Comparison of ENCODE assay signal across 8 cellular contexts in the genomic region with DNA sequence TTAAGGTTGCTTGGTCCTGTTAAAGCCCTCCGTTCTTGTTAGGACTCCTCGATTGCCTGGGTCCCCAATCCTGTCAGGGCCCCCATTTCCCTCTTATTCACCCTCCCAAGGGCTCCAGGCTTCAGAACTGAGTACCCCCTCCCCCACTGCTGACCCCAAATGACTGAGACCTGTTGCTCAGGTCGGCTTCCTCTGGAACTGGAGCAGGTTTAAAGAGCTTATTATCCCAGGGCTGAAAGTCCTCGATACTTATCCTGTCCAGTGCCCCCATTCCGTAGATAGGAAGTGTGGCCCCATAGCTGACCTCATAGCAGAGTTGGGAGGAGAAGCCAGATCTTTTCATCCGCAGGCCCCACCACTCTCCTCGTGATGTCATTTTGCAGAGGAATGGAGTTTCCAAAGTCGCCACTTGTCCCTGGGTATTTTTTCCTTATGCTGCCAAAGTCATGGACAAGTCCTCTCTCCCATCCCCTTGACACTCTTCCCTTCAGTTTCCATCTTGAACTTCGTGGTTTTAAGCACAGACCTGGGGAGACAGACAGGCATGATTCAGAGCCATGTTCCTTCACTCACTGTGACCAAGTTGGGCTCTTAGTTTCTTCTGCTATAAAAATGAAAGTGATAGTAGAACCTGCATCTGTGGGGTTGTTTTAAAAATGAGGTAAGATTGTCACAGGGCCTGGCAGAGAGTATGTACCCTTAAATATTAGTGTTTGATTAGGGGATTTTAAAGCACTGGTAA. TPM values are rescaled to one million over a fixed set of nuclear protein-coding genes. Genes with fewer than 3 reads are reported as not detected.
DNase-seq lines count a peak whose midpoint lies in the region; ATAC-seq and TF ChIP-seq lines count a peak whose summit lies in the region.

No MANE protein-coding gene starts in this region.

- TF ChIP-seq POLR2A in uterus (IDR thresholded peaks at IDR 0.05) = no peak

- H3K36me3 ChIP-seq in ectodermal cell (ENCODE audit: control insufficient read depth, insufficient read depth, low read length) (no peaks in the 10 kb centered on the region), uterus (no peaks in the 10 kb centered on the region)

- no peaks in the 10 kb centered on the region for H3K36me3 Mint-ChIP-seq in natural killer cell

- H3K27ac Mint-ChIP-seq in natural killer cell = peak overlapping the region; percentile 94 to 97

- H3K4me1 ChIP-seq in ectodermal cell (ENCODE audit: control insufficient read depth, insufficient read depth, low read length) (peaks cover 7% of the 10 kb centered on the region), uterus (no peaks in the 10 kb centered on the region)

- no peaks in the 10 kb centered on the region for H3K27me3 Mint-ChIP-seq in natural killer cell (ENCODE audit: low read depth in 2 of 2)

- DNase-seq in SW480 (ENCODE audit: low spot score) = peak; percentile 14
- DNase-seq in natural killer cell = peak; percentile 23
- no peak for DNase-seq in uterus
- no peak for DNase-seq in NCI-H1092 treated with DMSO at 0.1 percent for 48 hours (lab: John Stamatoyannopoulos, UW)
- DNase-seq in putamen (ENCODE audit: low spot score) = no peak

- H3K27ac ChIP-seq in ectodermal cell (ENCODE audit: insufficient read depth, low read depth, low read length, poor library complexity, severe bottlenecking) (no peak overlapping the region), uterus (peak overlapping the region in 1 of 2 donors; percentile 79)

- peaks cover 23 to 27% of the 10 kb centered on the region in 2 donors for H3K4me1 Mint-ChIP-seq in natural killer cell

- H3K9me3 Mint-ChIP-seq in natural killer cell = no peaks in the 10 kb centered on the region

- H3K4me3 Mint-ChIP-seq in natural killer cell = peak overlapping the region; percentile 99

- TF ChIP-seq CTCF in natural killer cell (IDR thresholded peaks at IDR 0.05) = no peak
- TF ChIP-seq CTCF in uterus (IDR thresholded peaks at IDR 0.05) = no peak

- H3K9me3 ChIP-seq in ectodermal cell (ENCODE audit: control insufficient read depth, low read length) (no peaks in the 10 kb centered on the region), uterus (no peaks in the 10 kb centered on the region)

- peak; percentile 53 for ATAC-seq in GM18498 (IDR thresholded peaks at IDR 0.05; ENCODE audit: unreplicated experiment)
- peak; percentile 46 for ATAC-seq in HG02852 (IDR thresholded peaks at IDR 0.05; ENCODE audit: unreplicated experiment)
- peak; percentile 60 to 70 (median 65) for ATAC-seq in natural killer cell

- intact Hi-C loops in natural killer cell (cut with micrococcal nuclease) (loop anchor here (1.0 to 10.0 kb wide), 5 partner anchors 40 to 493 kb away; partner anchors contain the start of genes ALKBH2, CORO1C, SART3 and SELPLG), uterus (cut with DNase I; ENCODE audit: low total_unique reads) (no loop called here)

- 54 to 56% methylated on average over 9 of the region's 9 CpGs for WGBS in ectodermal cell, 2 experiments

- peak overlapping the region; percentile 95 for H3K4me3 ChIP-seq in ectodermal cell (ENCODE audit: insufficient read depth, low read depth, low read length)
- peak overlapping the region; percentile 91 to 97 for H3K4me3 ChIP-seq in uterus

- no peaks in the 10 kb centered on the region for H3K27me3 ChIP-seq in ectodermal cell (ENCODE audit: control insufficient read depth, insufficient read depth, low read length, poor library complexity, severe bottlenecking)
- no peaks in the 10 kb centered on the region for H3K27me3 ChIP-seq in uterus

RNA-seq across cellular contexts. Expression of gene USP30, which starts 1.2 kb away (rescaled TPM):
- polyA plus RNA-seq in ectodermal cell (2013, experiment 1 of 4) = 15.6 TPM
- 17.2 TPM for polyA plus RNA-seq in ectodermal cell (2013, experiment 2 of 4)
- polyA plus RNA-seq in ectodermal cell (2013, experiment 3 of 4) = 18.8 TPM
- polyA plus RNA-seq in ectodermal cell (2013, experiment 4 of 4) = 17.6 TPM
- 10 to 100 TPM; 18.4 to 20.8 (median 20.1) TPM for total RNA-seq in natural killer cell
- 10 to 100 TPM in 3 of 4 donors, 1 to 10 TPM in 1; 4.1 to 20.2 (median 14.9) TPM for total RNA-seq in uterus

RNA-seq across cellular contexts. Expression of gene SVOP, which starts 32.7 kb away (rescaled TPM):
- 0.17 TPM for polyA plus RNA-seq in ectodermal cell (2013, experiment 1 of 4)
- 0.20 TPM for polyA plus RNA-seq in ectodermal cell (2013, experiment 2 of 4)
- polyA plus RNA-seq in ectodermal cell (2013, experiment 3 of 4) = 0.43 TPM
- 0.28 TPM for polyA plus RNA-seq in ectodermal cell (2013, experiment 4 of 4)
- total RNA-seq in natural killer cell (not detected), uterus (under 1 TPM in 1 of 4 donors, not detected in 3; 0.14 TPM)

RNA-seq across cellular contexts. Expression of gene ALKBH2, which starts 39.7 kb away (rescaled TPM):
- 27.0 TPM for polyA plus RNA-seq in ectodermal cell (2013, experiment 1 of 4)
- 30.2 TPM for polyA plus RNA-seq in ectodermal cell (2013, experiment 2 of 4)
- polyA plus RNA-seq in ectodermal cell (2013, experiment 3 of 4) = 33.6 TPM
- 30.0 TPM for polyA plus RNA-seq in ectodermal cell (2013, experiment 4 of 4)
- total RNA-seq in natural killer cell (10 to 100 TPM; 10.9 to 12.6 (median 11.9) TPM), uterus (10 to 100 TPM in 3 of 4 donors, 1 to 10 TPM in 1; 2.1 to 26.5 (median 19.1) TPM)

RNA-seq across cellular contexts. Expression of gene UNG, which starts 43.8 kb away (rescaled TPM):
- 129 TPM for polyA plus RNA-seq in ectodermal cell (2013, experiment 1 of 4)
- 141 TPM for polyA plus RNA-seq in ectodermal cell (2013, experiment 2 of 4)
- 90.9 TPM for polyA plus RNA-seq in ectodermal cell (2013, experiment 3 of 4)
- polyA plus RNA-seq in ectodermal cell (2013, experiment 4 of 4) = 95.9 TPM
- total RNA-seq in natural killer cell (10 to 100 TPM in 1 of 3 donors, 1 to 10 TPM in 2; 8.7 to 10.7 (median 9.6) TPM), uterus (10 to 100 TPM; 21.6 to 32.7 (median 27.9) TPM)

Comparison
In these comparisons a context has a peak if more than half of its experiments do, and no peak if none do; other contexts are left out.
1. DNase-seq: peak in SW480 (single experiment) and natural killer cell (single experiment); none in uterus (0 of 2), NCI-H1092 treated with DMSO at 0.1 percent for 48 hours (single experiment) and putamen (single experiment).
2. Peak in every context shown above with its lines, with median percentiles within 50 percentile points of each other: ATAC-seq.